ENCODE assay signal across 8 cellular contexts in the genomic region with DNA sequence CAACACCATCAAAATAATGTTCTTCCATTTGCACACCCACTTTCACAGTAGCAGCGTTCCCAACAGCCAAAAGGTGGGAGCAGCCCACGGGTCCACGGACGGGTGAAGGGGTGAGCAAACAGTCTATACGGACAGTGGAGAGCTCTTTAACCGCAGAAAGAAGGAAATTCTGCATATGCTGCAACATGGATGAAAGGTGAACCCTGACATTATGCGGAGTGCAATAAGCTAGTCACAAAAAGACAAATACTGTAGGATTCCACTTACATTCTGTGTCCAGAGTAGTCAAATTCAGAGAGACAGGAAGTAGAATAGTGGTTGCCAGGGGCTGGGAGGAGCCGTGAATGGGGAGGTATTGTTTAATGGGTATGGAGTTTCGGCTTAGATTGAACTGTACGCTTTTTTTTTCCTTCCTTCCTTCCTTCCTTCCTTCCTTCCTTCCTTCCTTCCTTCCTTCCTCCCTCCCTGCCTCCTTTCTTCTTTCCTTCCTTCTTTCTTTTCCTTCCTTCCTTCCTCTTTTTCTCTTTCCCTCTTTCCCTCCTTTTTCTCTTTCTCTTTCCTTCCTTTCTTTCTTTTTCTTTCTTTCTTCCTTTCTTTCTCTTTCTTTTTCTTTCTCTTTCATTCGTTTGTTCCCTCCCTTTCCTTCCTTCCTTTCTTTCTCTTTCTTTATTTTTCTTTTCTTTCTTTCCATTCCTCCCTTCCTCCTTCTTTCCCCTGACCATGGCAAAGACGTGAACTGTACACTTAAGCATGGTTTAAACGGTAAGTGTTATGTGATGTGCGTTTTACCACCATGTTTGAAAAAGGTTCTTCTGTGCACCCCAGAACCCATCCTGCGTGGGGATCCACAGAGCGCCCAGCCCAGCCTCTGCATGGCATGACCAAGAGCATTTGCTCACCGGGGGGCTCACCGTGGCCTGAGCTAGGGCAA. TPM values are rescaled to one million over a fixed set of nuclear protein-coding genes. Genes with fewer than 3 reads are reported as not detected.
A peak's percentile ranks its signal among the peaks of the same experiment; 100 is the strongest.
DNase-seq lines count a peak whose midpoint lies in the region; ATAC-seq and TF ChIP-seq lines count a peak whose summit lies in the region.

No MANE protein-coding gene starts in this region.

- peak overlapping the region; percentile 84 for H3K4me3 Mint-ChIP-seq in activated CD8-positive, alpha-beta T cell treated with anti-CD3 and anti-CD28 coated beads, Interleukin-2, amount 10 ng/mL, durations not matched to agents 7 days and 5 days

- no peak for TF ChIP-seq CTCF in foreskin keratinocyte (conservative IDR thresholded peaks at IDR 0.05)
- no peak for TF ChIP-seq CTCF in neutrophil (IDR thresholded peaks at IDR 0.05)

- POLR2A ChIA-PET in activated CD8-positive, alpha-beta T cell treated with anti-CD3 and anti-CD28 coated beads, Interleukin-2, amount 10 ng/mL, durations not matched to agents 7 days and 5 days (lab: Charles Lee), result interaction anchor here (1.3 kb wide), 1 partner anchor 66 kb away, joined by 6 read pairs; no protein-coding TSS in a partner anchor

- H3K27ac ChIP-seq in foreskin keratinocyte, result peak overlapping the region; percentile 87
- H3K27ac ChIP-seq in neutrophil, result peak overlapping the region; percentile 72

- CTCF ChIA-PET in activated CD8-positive, alpha-beta T cell treated with anti-CD3 and anti-CD28 coated beads, Interleukin-2, amount 10 ng/mL, durations not matched to agents 7 days and 5 days (lab: Charles Lee), result interaction anchor here (0.7 to 3.6 kb wide), 35 partner anchors 8 to 524 kb away, joined by 3 to 40 read pairs (median 4); a partner anchor contains a TSS

- H3K27me3 Mint-ChIP-seq in activated CD8-positive, alpha-beta T cell treated with anti-CD3 and anti-CD28 coated beads, Interleukin-2, amount 10 ng/mL, durations not matched to agents 7 days and 5 days (ENCODE audit: low read depth), result no peaks in the 10 kb centered on the region

- peak overlapping the region; percentile 64 to 68 for H3K4me3 ChIP-seq in neutrophil (ENCODE audit: low read depth in 1 of 2, low read length in 1 of 2)

- no peaks in the 10 kb centered on the region for H3K9me3 ChIP-seq in neutrophil

- H3K27me3 ChIP-seq in foreskin keratinocyte (no peaks in the 10 kb centered on the region), neutrophil (no peaks in the 10 kb centered on the region)

- H3K36me3 Mint-ChIP-seq in activated CD8-positive, alpha-beta T cell treated with anti-CD3 and anti-CD28 coated beads, Interleukin-2, amount 10 ng/mL, durations not matched to agents 7 days and 5 days (ENCODE audit: low read depth), result no peaks in the 10 kb centered on the region

- peak overlapping the region; percentile 95 for H3K27ac Mint-ChIP-seq in activated CD8-positive, alpha-beta T cell treated with anti-CD3 and anti-CD28 coated beads, Interleukin-2, amount 10 ng/mL, durations not matched to agents 7 days and 5 days

- H3K4me1 ChIP-seq in foreskin keratinocyte, result peaks cover 11% of the 10 kb centered on the region
- peaks cover 21 to 24% of the 10 kb centered on the region in 2 experiments for H3K4me1 ChIP-seq in neutrophil (ENCODE audit: control insufficient read depth in 1 of 2, insufficient read depth in 1 of 2, low read depth in 1 of 2, low read length in 1 of 2)

- ATAC-seq in GM21717 (IDR thresholded peaks at IDR 0.05; ENCODE audit: unreplicated experiment), result peak; percentile 21
- peak; percentile 27 for ATAC-seq in activated CD8-positive, alpha-beta T cell treated with anti-CD3 and anti-CD28 coated beads, Interleukin-2, amount 10 ng/mL, durations not matched to agents 7 days and 5 days
- peak; percentile 12 for ATAC-seq in foreskin keratinocyte
- no peak for ATAC-seq in GM18867 (IDR thresholded peaks at IDR 0.05; ENCODE audit: unreplicated experiment)

- H3K36me3 ChIP-seq in neutrophil, result no peaks in the 10 kb centered on the region

- peak; percentile 92 for DNase-seq in DMS79 treated with DMSO at 0.1 percent for 48 hours (lab: John Stamatoyannopoulos, UW)
- DNase-seq in NCI-H1694 (lab: John Stamatoyannopoulos, UW), result peak; percentile 97
- peak; percentile 67 for DNase-seq in activated CD8-positive, alpha-beta T cell treated with anti-CD3 and anti-CD28 coated beads, Interleukin-2, amount 10 ng/mL, durations not matched to agents 7 days and 5 days
- DNase-seq in foreskin keratinocyte, result peak in 1 of 2 donors; percentile 71
- no peak for DNase-seq in germinal center (ENCODE audit: low spot score)

- no peaks in the 10 kb centered on the region for H3K9me3 Mint-ChIP-seq in activated CD8-positive, alpha-beta T cell treated with anti-CD3 and anti-CD28 coated beads, Interleukin-2, amount 10 ng/mL, durations not matched to agents 7 days and 5 days (ENCODE audit: insufficient read depth)

- H3K4me1 Mint-ChIP-seq in activated CD8-positive, alpha-beta T cell treated with anti-CD3 and anti-CD28 coated beads, Interleukin-2, amount 10 ng/mL, durations not matched to agents 7 days and 5 days (ENCODE audit: low read depth), result peaks cover 33% of the 10 kb centered on the region

RNA-seq across cellular contexts. Expression of a gene that starts 15.9 kb away (rescaled TPM):
- total RNA-seq in activated CD8-positive, alpha-beta T cell treated with anti-CD3 and anti-CD28 coated beads, Interleukin-2, amount 10 ng/mL, durations not matched to agents 7 days and 5 days, result 1 to 10 TPM; 9.7 to 10.0 TPM
- total RNA-seq in foreskin keratinocyte, result 6.7 and 7.8 TPM in 2 replicates
- polyA plus RNA-seq in foreskin keratinocyte, result 9.3 and 9.5 TPM in 2 replicates
